ENCODE assay signal across 28 cellular contexts in the genomic region with DNA sequence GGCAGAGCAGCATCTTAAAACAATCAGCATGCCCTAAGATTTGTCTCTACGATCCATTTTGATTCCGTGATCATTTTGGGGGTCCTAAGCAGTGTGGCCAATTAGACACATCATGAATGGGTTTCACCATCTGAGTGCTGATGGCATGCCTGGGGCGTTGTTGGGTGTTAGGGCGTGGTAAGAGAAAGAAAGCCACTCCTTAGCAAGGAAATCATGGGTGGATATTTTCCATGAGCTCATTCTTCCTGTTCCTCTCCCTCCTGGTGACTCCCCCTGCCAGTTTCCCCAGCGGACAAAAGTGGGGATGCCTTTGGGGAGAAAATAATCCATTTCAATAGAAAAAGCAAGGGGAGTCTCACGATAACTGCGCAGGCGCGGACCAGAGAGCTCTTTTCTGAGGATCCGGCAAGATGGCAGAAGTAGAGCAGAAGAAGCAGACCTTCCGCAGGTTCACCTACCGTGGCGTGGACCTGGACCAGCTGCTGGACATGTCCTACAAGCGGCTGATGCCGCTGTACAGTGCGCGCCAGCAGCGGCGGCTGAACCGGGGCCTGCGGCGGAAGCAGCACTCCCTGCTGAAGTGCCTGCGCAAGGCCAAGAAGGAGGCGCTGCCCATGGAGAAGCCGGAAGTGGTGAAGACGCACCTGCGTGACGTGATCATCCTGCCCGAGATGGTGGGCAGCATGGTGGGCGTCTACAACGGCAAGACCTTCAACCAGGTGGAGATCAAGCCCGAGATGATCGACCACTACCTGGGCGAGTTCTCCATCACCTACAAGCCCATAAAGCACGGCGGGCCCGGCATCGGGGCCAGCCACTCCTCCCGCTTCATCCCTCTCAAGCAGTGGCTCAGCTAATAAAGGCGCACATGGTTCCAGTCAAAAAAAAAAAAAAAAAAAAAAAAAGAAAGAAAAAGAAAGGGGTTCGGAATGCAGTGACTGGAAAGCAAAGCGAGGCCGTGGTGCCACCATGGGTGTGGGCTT.
"Had no signal": no experiment of that assay in that cellular context is flagged by ENCODE, and none has a peak within 500 bp of the region (broad histone marks: within the 10 kb centered on the region; RNA-seq: fewer than 3 reads in every experiment).

No MANE protein-coding gene starts in this region.

- H3K36me3 ChIP-seq: adrenal gland, ascending aorta had no signal

- H3K4me1 ChIP-seq: adrenal gland, ascending aorta had no signal

- H3K4me3 Mint-ChIP-seq: activated CD4-positive, alpha-beta memory T cell treated with anti-CD3 and anti-CD28 coated beads for 36 hours; activated CD4-positive, alpha-beta T cell treated with anti-CD3 and anti-CD28 coated beads for 36 hours; activated CD4-positive, alpha-beta T cell treated with anti-CD3 and anti-CD28 coated beads, Interleukin-2, amount 10 ng/mL, durations not matched to agents 24 days and 14 days; activated CD8-positive, alpha-beta memory T cell treated with anti-CD3 and anti-CD28 coated beads, Interleukin-2, amount 10 ng/mL, durations not matched to agents 7 days and 5 days; activated CD8-positive, alpha-beta T cell treated with anti-CD3 and anti-CD28 coated beads, Interleukin-2, amount 10 ng/mL, durations not matched to agents 7 days and 5 days; activated naive CD4-positive, alpha-beta T cell treated with anti-CD3 and anti-CD28 coated beads for 36 hours; activated naive CD4-positive, alpha-beta T cell treated with anti-CD3 and anti-CD28 coated beads, Interleukin-2, amount 50 U/mL, for 24 hours; activated naive CD8-positive, alpha-beta T cell treated with anti-CD3 and anti-CD28 coated beads for 36 hours; activated naive CD8-positive, alpha-beta T cell treated with anti-CD3 and anti-CD28 coated beads, Interleukin-2, amount 50 U/mL, for 24 hours; activated T-helper 1 cell treated with anti-CD3 and anti-CD28 coated beads, Interleukin-12 subunit alpha, Interleukin-12 subunit beta, Interleukin-2, Interleukin-4 antibody, amounts not matched to agents 30 ng/mL and 10 ng/mL and 1 ng/mL, durations not matched to agents 14 hours and 24 hours and 36 hours; brain had no signal

- H3K9me3 Mint-ChIP-seq: activated CD4-positive, alpha-beta memory T cell treated with anti-CD3 and anti-CD28 coated beads for 36 hours; activated naive CD4-positive, alpha-beta T cell treated with anti-CD3 and anti-CD28 coated beads, Interleukin-2, amount 50 U/mL, for 24 hours; activated naive CD8-positive, alpha-beta T cell treated with anti-CD3 and anti-CD28 coated beads for 36 hours had no signal

- H3K9me3 ChIP-seq: adrenal gland, ascending aorta had no signal

- H3K27me3 Mint-ChIP-seq: activated CD4-positive, alpha-beta memory T cell treated with anti-CD3 and anti-CD28 coated beads for 36 hours; activated CD4-positive, alpha-beta T cell treated with anti-CD3 and anti-CD28 coated beads for 36 hours; activated CD4-positive, alpha-beta T cell treated with anti-CD3 and anti-CD28 coated beads, Interleukin-2, amount 10 ng/mL, durations not matched to agents 24 days and 14 days; activated CD8-positive, alpha-beta memory T cell treated with anti-CD3 and anti-CD28 coated beads, Interleukin-2, amount 10 ng/mL, durations not matched to agents 7 days and 5 days; activated naive CD8-positive, alpha-beta T cell treated with anti-CD3 and anti-CD28 coated beads, Interleukin-2, amount 50 U/mL, for 24 hours; brain had no signal

- DNase-seq: activated CD4-positive, alpha-beta memory T cell treated with anti-CD3 and anti-CD28 coated beads for 36 hours; activated CD4-positive, alpha-beta T cell treated with anti-CD3 and anti-CD28 coated beads for 36 hours; activated CD4-positive, alpha-beta T cell treated with anti-CD3 and anti-CD28 coated beads, Interleukin-2, amount 10 ng/mL, durations not matched to agents 24 days and 14 days; activated CD4-positive, CD25-positive, alpha-beta regulatory T cell; activated CD4-positive, CD25-positive, alpha-beta regulatory T cell treated with anti-CD3 and anti-CD28 coated beads, Interleukin-2, amount 50 U/mL, for 72 hours; activated CD8-positive, alpha-beta memory T cell treated with anti-CD3 and anti-CD28 coated beads, Interleukin-2, amount 10 ng/mL, durations not matched to agents 7 days and 5 days; activated CD8-positive, alpha-beta memory T cell treated with anti-CD3 and anti-CD28 coated beads, Interleukin-2, amount 50 U/mL, for 4 hours; activated CD8-positive, alpha-beta T cell treated with anti-CD3 and anti-CD28 coated beads, Interleukin-2, amount 10 ng/mL, durations not matched to agents 7 days and 5 days; activated effector memory CD4-positive, alpha-beta T cell treated with anti-CD3 and anti-CD28 coated beads, Interleukin-2, amount 50 U/mL, for 16 hours; activated naive CD4-positive, alpha-beta T cell treated with anti-CD3 and anti-CD28 coated beads for 36 hours; activated naive CD8-positive, alpha-beta T cell treated with anti-CD3 and anti-CD28 coated beads for 36 hours; activated naive CD8-positive, alpha-beta T cell treated with anti-CD3 and anti-CD28 coated beads, Interleukin-2, amount 50 U/mL, for 24 hours; activated T-cell treated with anti-CD3 and anti-CD28 coated beads, Interleukin-2, amount 50 U/mL, for 1 hour; activated T-cell treated with anti-CD3 and anti-CD28 coated beads, Interleukin-2, amount 50 U/mL, for 48 hours; adrenal gland; amygdala; cortex of kidney; dermis blood vessel endothelial cell; effector CD4-positive, alpha-beta T cell; foreskin fibroblast; head of caudate nucleus; T-helper 2 cell had no signal

- ATAC-seq: activated CD4-positive, alpha-beta T cell treated with anti-CD3 and anti-CD28 coated beads for 36 hours; activated CD8-positive, alpha-beta memory T cell treated with anti-CD3 and anti-CD28 coated beads, Interleukin-2, amount 10 ng/mL, durations not matched to agents 7 days and 5 days; activated CD8-positive, alpha-beta T cell treated with anti-CD3 and anti-CD28 coated beads, Interleukin-2, amount 10 ng/mL, durations not matched to agents 7 days and 5 days; activated naive CD8-positive, alpha-beta T cell treated with anti-CD3 and anti-CD28 coated beads, Interleukin-2, amount 50 U/mL, for 24 hours had no signal

- H3K4me3 ChIP-seq: adrenal gland, ascending aorta had no signal

- H3K27me3 ChIP-seq: adrenal gland, ascending aorta had no signal

- H3K4me1 Mint-ChIP-seq: activated CD4-positive, alpha-beta T cell treated with anti-CD3 and anti-CD28 coated beads for 36 hours; activated CD4-positive, alpha-beta T cell treated with anti-CD3 and anti-CD28 coated beads, Interleukin-2, amount 10 ng/mL, durations not matched to agents 24 days and 14 days; activated CD8-positive, alpha-beta memory T cell treated with anti-CD3 and anti-CD28 coated beads, Interleukin-2, amount 10 ng/mL, durations not matched to agents 7 days and 5 days; activated naive CD4-positive, alpha-beta T cell treated with anti-CD3 and anti-CD28 coated beads, Interleukin-2, amount 50 U/mL, for 24 hours; activated naive CD8-positive, alpha-beta T cell treated with anti-CD3 and anti-CD28 coated beads for 36 hours; activated naive CD8-positive, alpha-beta T cell treated with anti-CD3 and anti-CD28 coated beads, Interleukin-2, amount 50 U/mL, for 24 hours had no signal

- H3K36me3 Mint-ChIP-seq: activated CD4-positive, alpha-beta memory T cell treated with anti-CD3 and anti-CD28 coated beads for 36 hours; activated CD8-positive, alpha-beta memory T cell treated with anti-CD3 and anti-CD28 coated beads, Interleukin-2, amount 10 ng/mL, durations not matched to agents 7 days and 5 days; activated naive CD4-positive, alpha-beta T cell treated with anti-CD3 and anti-CD28 coated beads, Interleukin-2, amount 50 U/mL, for 24 hours; activated naive CD8-positive, alpha-beta T cell treated with anti-CD3 and anti-CD28 coated beads for 36 hours had no signal

- H3K27ac Mint-ChIP-seq: activated CD4-positive, alpha-beta memory T cell treated with anti-CD3 and anti-CD28 coated beads for 36 hours; activated CD4-positive, alpha-beta T cell treated with anti-CD3 and anti-CD28 coated beads for 36 hours; activated CD4-positive, alpha-beta T cell treated with anti-CD3 and anti-CD28 coated beads, Interleukin-2, amount 10 ng/mL, durations not matched to agents 24 days and 14 days; activated CD8-positive, alpha-beta memory T cell treated with anti-CD3 and anti-CD28 coated beads, Interleukin-2, amount 10 ng/mL, durations not matched to agents 7 days and 5 days; activated CD8-positive, alpha-beta T cell treated with anti-CD3 and anti-CD28 coated beads, Interleukin-2, amount 10 ng/mL, durations not matched to agents 7 days and 5 days; activated naive CD4-positive, alpha-beta T cell treated with anti-CD3 and anti-CD28 coated beads for 36 hours; activated naive CD4-positive, alpha-beta T cell treated with anti-CD3 and anti-CD28 coated beads, Interleukin-2, amount 50 U/mL, for 24 hours; activated naive CD8-positive, alpha-beta T cell treated with anti-CD3 and anti-CD28 coated beads for 36 hours; activated naive CD8-positive, alpha-beta T cell treated with anti-CD3 and anti-CD28 coated beads, Interleukin-2, amount 50 U/mL, for 24 hours; activated T-helper 1 cell treated with anti-CD3 and anti-CD28 coated beads, Interleukin-12 subunit alpha, Interleukin-12 subunit beta, Interleukin-2, Interleukin-4 antibody, amounts not matched to agents 30 ng/mL and 10 ng/mL and 1 ng/mL, durations not matched to agents 14 hours and 24 hours and 36 hours; activated T-helper 2 cell treated with anti-CD3 and anti-CD28 coated beads, Interferon-gamma antibody, Interleukin-2, Interleukin-4, amounts not matched to agents 10 μg/mL and 5 μg/mL and 100 μg/mL, durations not matched to agents 14 hours and 24 hours and 36 hours had no signal

- H3K27ac ChIP-seq: adrenal gland, ascending aorta, epithelial cell of prostate had no signal
